Comparison of ENCODE assay signal across 24 cellular contexts in genomic region chr5:3268760-3269330, GRCh38.
"Had no signal": no experiment of that assay in that cellular context is flagged by ENCODE, and none has a peak within 500 bp of the region (broad histone marks: within the 10 kb centered on the region; RNA-seq: fewer than 3 reads in every experiment).

No MANE protein-coding gene starts in this region.

- H3K27ac ChIP-seq: HL-60, KMS-11, RWPE1 had no signal

- H3K9me3 ChIP-seq: SK-N-SH had no signal

- FAIRE-seq: HTR-8/SVneo, K562, RCC 7860 had no signal

- H3K4me3 ChIP-seq: K562 had no signal

- H3K4me2 ChIP-seq: KMS-11, SK-N-SH had no signal

- H3K9ac ChIP-seq: KMS-11, SK-N-SH had no signal

- DNase-seq: Kasumi-1, MV-4-11, NCI-H1092, NCI-H1105 treated with DMSO at 0.1 percent for 48 hours, NCI-H1417 treated with DMSO at 0.1 percent for 48 hours, NCI-H146, NCI-H1694 treated with DMSO at 0.1 percent for 48 hours, NCI-H2029, NCI-H2081 treated with DMSO at 0.1 percent for 48 hours, NCI-H345, NCI-H446 treated with DMSO at 0.1 percent for 48 hours, NCI-H510A treated with DMSO at 0.1 percent for 48 hours, NCI-H69, NCI-H774, SHP77, SK-N-SH, SW 1271, T-cell had no signal

- ATAC-seq: K562, T-cell had no signal
